In genomic region chr7:50347693-50348092, GRCh38 we compare ENCODE assay signal across 16 cellular contexts. TPM values are rescaled to one million over a fixed set of nuclear protein-coding genes. Genes with fewer than 3 reads are reported as not detected.
DNase-seq lines count a peak whose midpoint lies in the region; ATAC-seq and TF ChIP-seq lines count a peak whose summit lies in the region.
"Had no signal": no experiment of that assay in that cellular context is flagged by ENCODE, and none has a peak within 500 bp of the region (broad histone marks: within the 10 kb centered on the region; RNA-seq: fewer than 3 reads in every experiment).

No MANE protein-coding gene starts in this region.

- H3K27ac ChIP-seq in SJCRH30, result no peak overlapping the region
- H3K27ac ChIP-seq: ascending aorta had no signal

- H3K36me3 Mint-ChIP-seq in activated naive CD4-positive, alpha-beta T cell treated with anti-CD3 and anti-CD28 coated beads, Interleukin-2, amount 10 ng/mL, durations not matched to agents 7 days and 5 days, result peaks cover 77% of the 10 kb centered on the region
- peaks cover 84% of the 10 kb centered on the region for H3K36me3 Mint-ChIP-seq in activated CD4-positive, alpha-beta memory T cell treated with anti-CD3 and anti-CD28 coated beads, Interleukin-2, amount 10 ng/mL, durations not matched to agents 7 days and 5 days (ENCODE audit: low read depth)
- H3K36me3 Mint-ChIP-seq in effector memory CD8-positive, alpha-beta T cell (ENCODE audit: insufficient read depth), result peaks cover 81% of the 10 kb centered on the region
- H3K36me3 Mint-ChIP-seq: WTC11 had no signal

- ATAC-seq in effector memory CD8-positive, alpha-beta T cell (replicated peaks), result peak; percentile 9
- no peak for ATAC-seq in stimulated activated naive CD8-positive, alpha-beta T cell treated with anti-CD3 and anti-CD28 coated beads, Interleukin-15, amount 100 ng/mL, for 72 hours
- ATAC-seq: WTC11 had no signal

- H3K27ac Mint-ChIP-seq in activated naive CD4-positive, alpha-beta T cell treated with anti-CD3 and anti-CD28 coated beads, Interleukin-2, amount 10 ng/mL, durations not matched to agents 7 days and 5 days, result peak overlapping the region; percentile 96
- H3K27ac Mint-ChIP-seq in activated CD4-positive, alpha-beta memory T cell treated with anti-CD3 and anti-CD28 coated beads, Interleukin-2, amount 10 ng/mL, durations not matched to agents 7 days and 5 days, result peak overlapping the region; percentile 92
- H3K27ac Mint-ChIP-seq in effector memory CD8-positive, alpha-beta T cell, result no peak overlapping the region
- H3K27ac Mint-ChIP-seq in stimulated activated naive CD8-positive, alpha-beta T cell treated with anti-CD3 and anti-CD28 coated beads, Interleukin-15, amount 100 ng/mL, for 72 hours, result peak overlapping the region; percentile 93 to 97
- H3K27ac Mint-ChIP-seq: WTC11 had no signal

- no peak overlapping the region for H3K4me3 ChIP-seq in SJCRH30
- H3K4me3 ChIP-seq: ascending aorta had no signal

- peaks cover 16% of the 10 kb centered on the region for H3K27me3 ChIP-seq in SJCRH30
- H3K27me3 ChIP-seq: ascending aorta had no signal

- H3K27me3 Mint-ChIP-seq in activated naive CD4-positive, alpha-beta T cell treated with anti-CD3 and anti-CD28 coated beads, Interleukin-2, amount 10 ng/mL, durations not matched to agents 7 days and 5 days, result no peaks in the 10 kb centered on the region
- no peaks in the 10 kb centered on the region for H3K27me3 Mint-ChIP-seq in activated CD4-positive, alpha-beta memory T cell treated with anti-CD3 and anti-CD28 coated beads, Interleukin-2, amount 10 ng/mL, durations not matched to agents 7 days and 5 days
- no peaks in the 10 kb centered on the region for H3K27me3 Mint-ChIP-seq in effector memory CD8-positive, alpha-beta T cell
- no peaks in the 10 kb centered on the region for H3K27me3 Mint-ChIP-seq in stimulated activated naive CD8-positive, alpha-beta T cell treated with anti-CD3 and anti-CD28 coated beads, Interleukin-15, amount 100 ng/mL, for 72 hours

- no peaks in the 10 kb centered on the region for H3K36me3 ChIP-seq in SJCRH30
- H3K36me3 ChIP-seq: ascending aorta had no signal

- peak overlapping the region; percentile 78 for H3K4me3 Mint-ChIP-seq in activated naive CD4-positive, alpha-beta T cell treated with anti-CD3 and anti-CD28 coated beads, Interleukin-2, amount 10 ng/mL, durations not matched to agents 7 days and 5 days
- H3K4me3 Mint-ChIP-seq in activated CD4-positive, alpha-beta memory T cell treated with anti-CD3 and anti-CD28 coated beads, Interleukin-2, amount 10 ng/mL, durations not matched to agents 7 days and 5 days, result peak overlapping the region; percentile 73
- H3K4me3 Mint-ChIP-seq in effector memory CD8-positive, alpha-beta T cell, result peak overlapping the region; percentile 80 to 83
- peak overlapping the region; percentile 72 to 82 for H3K4me3 Mint-ChIP-seq in stimulated activated naive CD8-positive, alpha-beta T cell treated with anti-CD3 and anti-CD28 coated beads, Interleukin-15, amount 100 ng/mL, for 72 hours
- H3K4me3 Mint-ChIP-seq: WTC11 had no signal

- peak; percentile 73 for DNase-seq in activated naive CD4-positive, alpha-beta T cell treated with anti-CD3 and anti-CD28 coated beads, Interleukin-2, amount 10 ng/mL, durations not matched to agents 7 days and 5 days
- DNase-seq in activated naive CD4-positive, alpha-beta T cell (lab: John Stamatoyannopoulos, UW), result no peak
- DNase-seq in activated CD4-positive, alpha-beta memory T cell treated with anti-CD3 and anti-CD28 coated beads, Interleukin-2, amount 10 ng/mL, durations not matched to agents 7 days and 5 days, result peak; percentile 65
- no peak for DNase-seq in effector memory CD8-positive, alpha-beta T cell
- DNase-seq in stimulated activated naive CD8-positive, alpha-beta T cell treated with anti-CD3 and anti-CD28 coated beads, Interleukin-15, amount 100 ng/mL, for 72 hours, result no peak
- DNase-seq in NCI-H524 treated with DMSO at 0.1 percent for 48 hours (lab: John Stamatoyannopoulos, UW), result no peak
- DNase-seq in SJCRH30, result no peak
- no peak for DNase-seq in GM20000 (ENCODE audit: low spot score)
- DNase-seq: hypothalamus, NCI-H187, NCI-H446 treated with DMSO at 0.1 percent for 48 hours, retina had no signal

- CTCF ChIA-PET in activated naive CD4-positive, alpha-beta T cell treated with anti-CD3 and anti-CD28 coated beads, Interleukin-2, amount 10 ng/mL, durations not matched to agents 7 days and 5 days (lab: Charles Lee), result interaction anchor here (0.7 to 2.4 kb wide), 6 partner anchors 9 to 35 kb away, joined by 3 to 9 read pairs (median 5); no protein-coding TSS in a partner anchor
- CTCF ChIA-PET in activated CD4-positive, alpha-beta memory T cell treated with anti-CD3 and anti-CD28 coated beads, Interleukin-2, amount 10 ng/mL, durations not matched to agents 7 days and 5 days (lab: Charles Lee), result interaction anchor here (0.7 to 4.3 kb wide), 14 partner anchors 8 to 142 kb away, joined by 3 to 27 read pairs (median 6); no protein-coding TSS in a partner anchor

- H3K9me3 ChIP-seq in SJCRH30 (replicated peaks), result no peaks in the 10 kb centered on the region
- H3K9me3 ChIP-seq: ascending aorta had no signal

- peaks cover 76% of the 10 kb centered on the region for H3K4me1 Mint-ChIP-seq in activated naive CD4-positive, alpha-beta T cell treated with anti-CD3 and anti-CD28 coated beads, Interleukin-2, amount 10 ng/mL, durations not matched to agents 7 days and 5 days
- H3K4me1 Mint-ChIP-seq in activated CD4-positive, alpha-beta memory T cell treated with anti-CD3 and anti-CD28 coated beads, Interleukin-2, amount 10 ng/mL, durations not matched to agents 7 days and 5 days, result peaks cover 75% of the 10 kb centered on the region
- peaks cover 83 to 88% of the 10 kb centered on the region in 2 donors for H3K4me1 Mint-ChIP-seq in effector memory CD8-positive, alpha-beta T cell (ENCODE audit: low read depth in 2 of 2)
- peaks cover 98% of the 10 kb centered on the region for H3K4me1 Mint-ChIP-seq in stimulated activated naive CD8-positive, alpha-beta T cell treated with anti-CD3 and anti-CD28 coated beads, Interleukin-15, amount 100 ng/mL, for 72 hours

- POLR2A ChIA-PET in activated CD4-positive, alpha-beta memory T cell treated with anti-CD3 and anti-CD28 coated beads, Interleukin-2, amount 10 ng/mL, durations not matched to agents 7 days and 5 days (lab: Charles Lee), result interaction anchor here (1.0 to 20.5 kb wide), 12 partner anchors 8 to 181 kb away, joined by 3 to 1125 read pairs (median 13); partner anchors contain the start of genes FIGNL1 and IKZF1

- H3K4me1 ChIP-seq in SJCRH30, result no peaks in the 10 kb centered on the region
- H3K4me1 ChIP-seq: ascending aorta had no signal

- no peaks in the 10 kb centered on the region for H3K9me3 Mint-ChIP-seq in activated naive CD4-positive, alpha-beta T cell treated with anti-CD3 and anti-CD28 coated beads, Interleukin-2, amount 10 ng/mL, durations not matched to agents 7 days and 5 days
- H3K9me3 Mint-ChIP-seq in activated CD4-positive, alpha-beta memory T cell treated with anti-CD3 and anti-CD28 coated beads, Interleukin-2, amount 10 ng/mL, durations not matched to agents 7 days and 5 days, result no peaks in the 10 kb centered on the region
- H3K9me3 Mint-ChIP-seq in effector memory CD8-positive, alpha-beta T cell, result no peaks in the 10 kb centered on the region
- peaks cover 0 to 4% of the 10 kb centered on the region in 2 donors for H3K9me3 Mint-ChIP-seq in stimulated activated naive CD8-positive, alpha-beta T cell treated with anti-CD3 and anti-CD28 coated beads, Interleukin-15, amount 100 ng/mL, for 72 hours
- H3K9me3 Mint-ChIP-seq: WTC11 had no signal

- TF ChIP-seq CTCF in GM20000 (IDR thresholded peaks at IDR 0.05; ENCODE audit: extremely low read depth, missing control alignments), result no peak

RNA-seq across cellular contexts. Expression of gene IKZF1, which starts 43.2 kb away (rescaled TPM):
- total RNA-seq in activated CD4-positive, alpha-beta memory T cell treated with anti-CD3 and anti-CD28 coated beads, Interleukin-2, amount 10 ng/mL, durations not matched to agents 7 days and 5 days, result 100 to 1,000 TPM; 383 to 404 TPM
- not detected in 2 replicates for total RNA-seq in SJCRH30 (2014; rRNA removed; shearing (Covaris generic))
- total RNA-seq: fibroblast of villous mesenchyme, M059J had no signal

Comparison
In these comparisons a context has a peak if more than half of its experiments do, and no peak if none do; other contexts are left out.
1. DNase-seq: peak in activated naive CD4-positive, alpha-beta T cell treated with anti-CD3 and anti-CD28 coated beads, Interleukin-2, amount 10 ng/mL, durations not matched to agents 7 days and 5 days (single experiment) and activated CD4-positive, alpha-beta memory T cell treated with anti-CD3 and anti-CD28 coated beads, Interleukin-2, amount 10 ng/mL, durations not matched to agents 7 days and 5 days (single experiment); none in activated naive CD4-positive, alpha-beta T cell (0 of 4), effector memory CD8-positive, alpha-beta T cell (0 of 3), stimulated activated naive CD8-positive, alpha-beta T cell treated with anti-CD3 and anti-CD28 coated beads, Interleukin-15, amount 100 ng/mL, for 72 hours (0 of 2), NCI-H524 treated with DMSO at 0.1 percent for 48 hours (single experiment), SJCRH30 (0 of 2) and GM20000 (single experiment).
2. H3K27ac Mint-ChIP-seq: peak in activated naive CD4-positive, alpha-beta T cell treated with anti-CD3 and anti-CD28 coated beads, Interleukin-2, amount 10 ng/mL, durations not matched to agents 7 days and 5 days (single experiment), activated CD4-positive, alpha-beta memory T cell treated with anti-CD3 and anti-CD28 coated beads, Interleukin-2, amount 10 ng/mL, durations not matched to agents 7 days and 5 days (single experiment) and stimulated activated naive CD8-positive, alpha-beta T cell treated with anti-CD3 and anti-CD28 coated beads, Interleukin-15, amount 100 ng/mL, for 72 hours (2 of 2); none in effector memory CD8-positive, alpha-beta T cell (0 of 2).
3. RNA of gene IKZF1, which starts 43.2 kb away (total RNA-seq): 383 to 404 TPM in activated CD4-positive, alpha-beta memory T cell treated with anti-CD3 and anti-CD28 coated beads, Interleukin-2, amount 10 ng/mL, durations not matched to agents 7 days and 5 days; not detected in SJCRH30; every median in the first group is over 100 times any median in the second.
4. Peak in every context shown above with its lines, with median percentiles within 50 percentile points of each other: H3K4me3 Mint-ChIP-seq.